In genomic region chr2:180519276-180519675, GRCh38 we compare ENCODE assay signal across 18 cellular contexts.
A peak's percentile ranks its signal among the peaks of the same experiment; 100 is the strongest.
DNase-seq lines count a peak whose midpoint lies in the region; ATAC-seq, FAIRE-seq and TF ChIP-seq lines count a peak whose summit lies in the region.
"Had no signal": no experiment of that assay in that cellular context is flagged by ENCODE, and none has a peak within 500 bp of the region (broad histone marks: within the 10 kb centered on the region; RNA-seq: fewer than 3 reads in every experiment).

No MANE protein-coding gene starts in this region.

- ATAC-seq in HG03039 (IDR thresholded peaks at IDR 0.05; ENCODE audit: unreplicated experiment) = no peak
- ATAC-seq: activated naive CD8-positive, alpha-beta T cell treated with anti-CD3 and anti-CD28 coated beads, Interleukin-2, amount 50 U/mL, for 24 hours; lower lobe of right lung had no signal

- POLR2A ChIA-PET in endothelial cell of umbilical vein (lab: Charles Lee) = no interaction called here
- POLR2A ChIA-PET in A673 (lab: Charles Lee; ENCODE audit: low non-redundant PET) = no interaction called here

- H3K9ac ChIP-seq in endothelial cell of umbilical vein (replicated peaks; ENCODE audit: extremely low read depth, insufficient read depth, low read length) = no peak overlapping the region

- intact Hi-C loops in endothelial cell of umbilical vein (cut with micrococcal nuclease) (no loop called here), A673 (cut with micrococcal nuclease; ENCODE audit: unreplicated experiment) (no loop called here)

- H3K79me2 ChIP-seq in endothelial cell of umbilical vein (ENCODE audit: control insufficient read depth, insufficient read depth, low read length) = no peaks in the 10 kb centered on the region

- no peaks in the 10 kb centered on the region for H4K20me1 ChIP-seq in endothelial cell of umbilical vein (replicated peaks; ENCODE audit: control insufficient read depth, extremely low read depth, insufficient read depth, low read length)

- H3K9me3 ChIP-seq in endothelial cell of umbilical vein (replicated peaks; ENCODE audit: control insufficient read depth, insufficient read depth, low read length) (no peaks in the 10 kb centered on the region), A673 (ENCODE audit: low read depth, low read length, poor library complexity, severe bottlenecking) (no peaks in the 10 kb centered on the region)
- H3K9me3 ChIP-seq in effector memory CD4-positive, alpha-beta T cell (ENCODE audit: control insufficient read depth, low read length) = no peaks in the 10 kb centered on the region
- H3K9me3 ChIP-seq: colonic mucosa, esophagus muscularis mucosa, lower lobe of right lung had no signal

- BruUV-seq in endothelial cell of umbilical vein (replicated peaks; lab: Mats Ljungman, UMichigan) (no TSS peak), A673 (replicated peaks; lab: Mats Ljungman, UMichigan) (no TSS peak)

- H3K27ac ChIP-seq in endothelial cell of umbilical vein (ENCODE audit: insufficient read depth, low read depth, low read length) (no peak overlapping the region), A673 (ENCODE audit: low read depth, low read length, poor library complexity, severe bottlenecking) (no peak overlapping the region)
- no peak overlapping the region for H3K27ac ChIP-seq in effector memory CD4-positive, alpha-beta T cell (ENCODE audit: insufficient read depth, low read length, poor library complexity, severe bottlenecking)
- H3K27ac ChIP-seq: colonic mucosa, esophagus muscularis mucosa, lower lobe of right lung had no signal

- no peaks in the 10 kb centered on the region for H3K27me3 ChIP-seq in endothelial cell of umbilical vein (ENCODE audit: control insufficient read depth in 2 of 2, insufficient read depth in 2 of 2, low read length in 2 of 2)
- H3K27me3 ChIP-seq in A673 (replicated peaks; ENCODE audit: insufficient read depth, low read depth, low read length, poor library complexity) = no peaks in the 10 kb centered on the region
- H3K27me3 ChIP-seq in effector memory CD4-positive, alpha-beta T cell (replicated peaks; ENCODE audit: control insufficient read depth, insufficient read depth, low read length, poor library complexity, severe bottlenecking) = no peaks in the 10 kb centered on the region
- H3K27me3 ChIP-seq: colonic mucosa, esophagus muscularis mucosa had no signal

- DNase-seq in ELR (ENCODE audit: low read depth) = peak; percentile 88
- peak; percentile 39 for DNase-seq in NCI-H460 (ENCODE audit: extremely low read depth, low read depth)
- DNase-seq in endothelial cell of umbilical vein (ENCODE audit: low read depth, low spot score) = peak; percentile 66
- peak; percentile 5 to 84 for DNase-seq in lung microvascular endothelial cell (ENCODE audit: low read depth in 2 of 2)
- no peak for DNase-seq in A673 (ENCODE audit: low spot score)
- DNase-seq in effector memory CD4-positive, alpha-beta T cell = no peak
- DNase-seq in GM19239 (ENCODE audit: insufficient read length, low spot score) = no peak
- DNase-seq: activated CD4-positive, alpha-beta T cell treated with anti-CD3 and anti-CD28 coated beads, Interleukin-2, amount 50 U/mL, for 1 hour; activated naive CD8-positive, alpha-beta T cell treated with anti-CD3 and anti-CD28 coated beads, Interleukin-2, amount 50 U/mL, for 24 hours; colonic mucosa; GDM1; lower lobe of right lung; NCI-H2029 treated with DMSO at 0.1 percent for 48 hours; NCI-H82; retina; SHP77 treated with DMSO at 0.1 percent for 48 hours had no signal

- peak overlapping the region; percentile 53 for H3K4me2 ChIP-seq in endothelial cell of umbilical vein (ENCODE audit: insufficient read depth, low read length)

- H3K4me3 ChIP-seq in endothelial cell of umbilical vein (replicated peaks in 1 of 3; ENCODE audit: insufficient read depth in 1 of 3, low read depth in 1 of 3, low read length in 3 of 3) = no peak overlapping the region
- H3K4me3 ChIP-seq in A673 (ENCODE audit: low read depth, low read length, poor library complexity, severe bottlenecking) = no peak overlapping the region
- H3K4me3 ChIP-seq in effector memory CD4-positive, alpha-beta T cell (ENCODE audit: insufficient read depth, low read depth, low read length, poor library complexity, severe bottlenecking) = no peak overlapping the region
- H3K4me3 ChIP-seq: colonic mucosa, esophagus muscularis mucosa, lower lobe of right lung had no signal

- no peak for TF ChIP-seq POLR2A in endothelial cell of umbilical vein (IDR thresholded peaks at IDR 0.05; ENCODE audit: low read depth, low read length)

- H2AFZ ChIP-seq in endothelial cell of umbilical vein (ENCODE audit: low read depth, low read length) = no peak overlapping the region

- H3K36me3 ChIP-seq in endothelial cell of umbilical vein (ENCODE audit: control insufficient read depth in 2 of 2, extremely low read depth in 1 of 2, insufficient read depth in 2 of 2, low read length in 2 of 2) (no peaks in the 10 kb centered on the region), A673 (ENCODE audit: insufficient read depth, low read length, poor library complexity, severe bottlenecking) (no peaks in the 10 kb centered on the region)
- H3K36me3 ChIP-seq in effector memory CD4-positive, alpha-beta T cell (ENCODE audit: control insufficient read depth, insufficient read depth, low read length) = no peaks in the 10 kb centered on the region
- H3K36me3 ChIP-seq: colonic mucosa, esophagus muscularis mucosa, lower lobe of right lung had no signal

- TF ChIP-seq CTCF in endothelial cell of umbilical vein (IDR thresholded peaks at IDR 0.05; ENCODE audit: extremely low read depth in 1 of 2, insufficient read depth in 1 of 2, low read depth in 1 of 2, low read length in 2 of 2) = no peak
- no peak for TF ChIP-seq CTCF in A673 (conservative IDR thresholded peaks at IDR 0.05; ENCODE audit: low read depth, low read length)

- dilution Hi-C loops in endothelial cell of umbilical vein (cut with MboI; ENCODE audit: extremely low pct_ligation_motif_present, low sequenced_read_pairs) = no loop called here

- peaks cover 36% of the 10 kb centered on the region for H3K4me1 ChIP-seq in endothelial cell of umbilical vein (ENCODE audit: control insufficient read depth, extremely low read depth, insufficient read depth, low read length)
- H3K4me1 ChIP-seq in A673 (ENCODE audit: insufficient read depth, low read length, poor library complexity, severe bottlenecking) = no peaks in the 10 kb centered on the region
- no peaks in the 10 kb centered on the region for H3K4me1 ChIP-seq in effector memory CD4-positive, alpha-beta T cell (ENCODE audit: control insufficient read depth, insufficient read depth, low read length, poor library complexity, severe bottlenecking)
- H3K4me1 ChIP-seq: colonic mucosa, esophagus muscularis mucosa, lower lobe of right lung had no signal

- H3K9me1 ChIP-seq in endothelial cell of umbilical vein (replicated peaks; ENCODE audit: control insufficient read depth, extremely low read depth, insufficient read depth, low read length) = no peaks in the 10 kb centered on the region

- CTCF ChIA-PET in endothelial cell of umbilical vein (lab: Charles Lee) = interaction anchor here (0.9 to 1.7 kb wide), 5 partner anchors 17 to 539 kb away, joined by 3 to 11 read pairs (median 3); partner anchors contain the start of gene UBE2E3
- CTCF ChIA-PET in A673 (lab: Charles Lee) = no interaction called here

- FAIRE-seq in endothelial cell of umbilical vein (lab: Jason Lieb, UNC) = peak; percentile 86
- no peak for FAIRE-seq in GM19239 (lab: Jason Lieb, UNC)

TF ChIP-seq in endothelial cell of umbilical vein, 7 proteins besides CTCF, POLR2A, EP300 and RAD21:
- TF ChIP-seq FOS (IDR thresholded peaks at IDR 0.05; ENCODE audit: borderline replicate concordance, insufficient read depth, low read length) (peak; percentile 95), POLR2AphosphoS5 (IDR thresholded peaks at IDR 0.05; ENCODE audit: insufficient read depth, low read depth, low read length) (no peak), GATA2 (IDR thresholded peaks at IDR 0.05; ENCODE audit: insufficient read depth, insufficient read length, low read depth, low read length) (no peak), MYC (IDR thresholded peaks at IDR 0.05; ENCODE audit: low read depth, low read length) (no peak), MAX (IDR thresholded peaks at IDR 0.05; ENCODE audit: insufficient read depth, insufficient read length) (no peak), EZH2 (IDR thresholded peaks at IDR 0.05; ENCODE audit: borderline replicate concordance, low read depth, low read length, severe bottlenecking) (no peak), JUN (IDR thresholded peaks at IDR 0.05; ENCODE audit: borderline replicate concordance, insufficient read depth, insufficient read length, low read depth) (peak; percentile 75)

Comparison
In these comparisons a context has a peak if more than half of its experiments do, and no peak if none do; other contexts are left out.
1. DNase-seq: peak in ELR (single experiment), NCI-H460 (single experiment), endothelial cell of umbilical vein (single experiment) and lung microvascular endothelial cell (2 of 2); none in A673 (single experiment), effector memory CD4-positive, alpha-beta T cell (0 of 3) and GM19239 (single experiment).